In genomic region chr2:177242136-177242987, GRCh38 we compare ENCODE assay signal across 8 cellular contexts. TPM values are rescaled to one million over a fixed set of nuclear protein-coding genes. Genes with fewer than 3 reads are reported as not detected.
DNase-seq lines count a peak whose midpoint lies in the region; ATAC-seq, FAIRE-seq and TF ChIP-seq lines count a peak whose summit lies in the region.

No MANE protein-coding gene starts in this region.

- FAIRE-seq in kidney (lab: Jason Lieb, UNC), result peak; percentile 38

- ATAC-seq in body of pancreas (peak; percentile 89), HG03175 (IDR thresholded peaks at IDR 0.05; ENCODE audit: unreplicated experiment) (no peak), GM18519 (IDR thresholded peaks at IDR 0.05; ENCODE audit: low FRiP score, unreplicated experiment) (no peak)

- DNase-seq in NCI-H2081 treated with DMSO at 0.1 percent for 48 hours (lab: John Stamatoyannopoulos, UW) (peak; percentile 22), body of pancreas (peak in 3 of 4 donors; percentile 36 to 64 (median 52)), kidney (no peak), stromal cell of bone marrow (ENCODE audit: low read depth) (peak; percentile 87), cerebellar nuclear complex (lab: John Stamatoyannopoulos, UW) (no peak)

- H3K4me2 ChIP-seq in DOHH2 (ENCODE audit: low read length), result peak overlapping the region; percentile 23; the same call in 1 of the 2 replicates

- TF ChIP-seq CTCF in DOHH2 (IDR thresholded peaks at IDR 0.05; ENCODE audit: low read depth, low read length, poor library complexity, severe bottlenecking) (no peak), body of pancreas (IDR thresholded peaks at IDR 0.05) (no peak), kidney (IDR thresholded peaks at IDR 0.05; ENCODE audit: borderline replicate concordance, extremely low read depth, insufficient read depth) (no peak)

- H3K27me3 ChIP-seq in DOHH2 (ENCODE audit: control insufficient read depth, low read length) (no peaks in the 10 kb centered on the region), body of pancreas (no peaks in the 10 kb centered on the region)

- H3K4me1 ChIP-seq in DOHH2 (ENCODE audit: control insufficient read depth, low read length), result peaks cover 43% of the 10 kb centered on the region
- H3K4me1 ChIP-seq in body of pancreas, result peaks cover 86% of the 10 kb centered on the region
- H3K4me1 ChIP-seq in kidney (ENCODE audit: control insufficient read depth in 1 of 2, insufficient read depth in 1 of 2, low read depth in 1 of 2, low read length in 2 of 2), result peaks cover 53 to 66% of the 10 kb centered on the region in 2 donors

- no peaks in the 10 kb centered on the region for H3K9me2 ChIP-seq in DOHH2 (replicated peaks; ENCODE audit: control insufficient read depth, low read length)

- WGBS in body of pancreas, 2 donors, result 20 to 22% methylated on average over 5 of the region's 5 CpGs

- peaks cover 99% of the 10 kb centered on the region for H3K79me2 ChIP-seq in DOHH2 (ENCODE audit: control insufficient read depth, low read length)

- peak overlapping the region; percentile 32 to 71 for H3K9ac ChIP-seq in kidney (ENCODE audit: low read length in 2 of 2)

- H3K4me3 ChIP-seq in DOHH2 (ENCODE audit: low read length) (no peak overlapping the region), body of pancreas (no peak overlapping the region), kidney (ENCODE audit: low read length in 2 of 2) (peak overlapping the region; percentile 19 to 27)

- H3K9me3 ChIP-seq in DOHH2 (ENCODE audit: control insufficient read depth, insufficient read depth, low read length) (no peaks in the 10 kb centered on the region), body of pancreas (no peaks in the 10 kb centered on the region), kidney (ENCODE audit: control insufficient read depth in 1 of 2, low read length in 2 of 2) (no peaks in the 10 kb centered on the region)

- no peaks in the 10 kb centered on the region for H3F3A ChIP-seq in DOHH2 (ENCODE audit: control insufficient read depth, insufficient read depth)

- peak in 2 of 3 donors; percentile 32 to 38 for TF ChIP-seq POLR2A in body of pancreas (IDR thresholded peaks at IDR 0.05)

- H3K27ac ChIP-seq in DOHH2 (ENCODE audit: low read depth, low read length) (no peak overlapping the region), body of pancreas (peak overlapping the region; percentile 60 to 84 (median 74)), kidney (ENCODE audit: low read depth in 2 of 2, low read length in 2 of 2) (peak overlapping the region; percentile 75 to 85)

- H4K20me1 ChIP-seq in DOHH2 (ENCODE audit: control insufficient read depth, insufficient read depth, low read depth, low read length), result peaks cover 52% of the 10 kb centered on the region; the same call in 1 of the 2 replicates

- H3K36me3 ChIP-seq in DOHH2 (ENCODE audit: control insufficient read depth, low read length) (peaks cover 30% of the 10 kb centered on the region), body of pancreas (replicated peaks in 1 of 2; ENCODE audit: insufficient read depth in 1 of 2, low read depth in 2 of 2) (no peaks in the 10 kb centered on the region), kidney (ENCODE audit: control insufficient read depth in 1 of 2, insufficient read depth in 2 of 2, low read length in 2 of 2) (no peaks in the 10 kb centered on the region)

- intact Hi-C loops in body of pancreas (cut with DNase I), result no loop called here
- intact Hi-C loops in kidney (cut with DNase I), result no loop called here

RNA-seq across cellular contexts. Expression of gene NFE2L2, which starts 22.2 kb away (rescaled TPM):
- 10 to 100 TPM; 45.1 to 55.4 TPM for total RNA-seq in body of pancreas
- total RNA-seq in kidney, result 149 TPM
- 105 TPM for polyA plus RNA-seq in kidney (ENCODE audit: insufficient read depth, low read depth, low replicate concordance)

RNA-seq across cellular contexts. Expression of gene HNRNPA3, which starts 29.8 kb away (rescaled TPM):
- 10 to 100 TPM; 44.1 to 58.0 TPM for total RNA-seq in body of pancreas
- total RNA-seq in kidney, result 173 TPM
- 156 TPM for polyA plus RNA-seq in kidney (ENCODE audit: insufficient read depth, low read depth, low replicate concordance)

Comparison
In these comparisons a context has a peak if more than half of its experiments do, and no peak if none do; other contexts are left out.
1. H3K4me3 ChIP-seq: peak in kidney (2 of 2); none in DOHH2 (single experiment) and body of pancreas (0 of 2).
2. DNase-seq: peak in NCI-H2081 treated with DMSO at 0.1 percent for 48 hours (single experiment), body of pancreas (3 of 4) and stromal cell of bone marrow (single experiment); none in kidney (single experiment) and cerebellar nuclear complex (0 of 2).